ENCODE assay signal across 9 cellular contexts in genomic region chr4:138222041-138222440, GRCh38. TPM values are rescaled to one million over a fixed set of nuclear protein-coding genes. Genes with fewer than 3 reads are reported as not detected.
DNase-seq lines count a peak whose midpoint lies in the region; ATAC-seq and TF ChIP-seq lines count a peak whose summit lies in the region.
"Had no signal": no experiment of that assay in that cellular context is flagged by ENCODE, and none has a peak within 500 bp of the region (broad histone marks: within the 10 kb centered on the region; RNA-seq: fewer than 3 reads in every experiment).

No MANE protein-coding gene starts in this region.

- peaks cover 59% of the 10 kb centered on the region for H3K4me1 Mint-ChIP-seq in GM23338
- H3K4me1 Mint-ChIP-seq: activated naive CD8-positive, alpha-beta T cell treated with anti-CD3 and anti-CD28 coated beads for 36 hours had no signal

- TF ChIP-seq EP300 in esophagus muscularis mucosa (IDR thresholded peaks at IDR 0.05), result no peak

- peaks cover 2% of the 10 kb centered on the region for H3K27me3 Mint-ChIP-seq in GM23338 (ENCODE audit: insufficient read depth, low read depth, poor library complexity)

- intact Hi-C loops in esophagus muscularis mucosa (cut with DNase I), result no loop called here

- H3K9me2 ChIP-seq in GM23338 (ENCODE audit: insufficient read depth), result no peaks in the 10 kb centered on the region

- no peak for TF ChIP-seq POLR2A in esophagus muscularis mucosa (IDR thresholded peaks at IDR 0.05; ENCODE audit: low read depth)

- no peak for DNase-seq in GM23338 (ENCODE audit: low spot score)
- DNase-seq in NCI-H82 treated with DMSO at 0.1 percent for 48 hours (lab: John Stamatoyannopoulos, UW; ENCODE audit: unreplicated experiment), result peak; percentile 6
- no peak for DNase-seq in esophagus muscularis mucosa (ENCODE audit: extremely low spot score)
- peak; percentile 73 for DNase-seq in skeletal muscle cell (ENCODE audit: low read depth)
- no peak for DNase-seq in activated CD4-positive, CD25-positive, alpha-beta regulatory T cell treated with anti-CD3 and anti-CD28 coated beads, Interleukin-2, amount 50 U/mL, for 72 hours
- DNase-seq in middle frontal gyrus (ENCODE audit: extremely low spot score, low spot score), result no peak
- DNase-seq in hippocampal formation (lab: John Stamatoyannopoulos, UW), result no peak
- DNase-seq: activated naive CD8-positive, alpha-beta T cell treated with anti-CD3 and anti-CD28 coated beads for 36 hours had no signal

- H3F3A ChIP-seq in GM23338 (replicated peaks; ENCODE audit: low read depth), result no peaks in the 10 kb centered on the region

- peaks cover 59% of the 10 kb centered on the region for H3K36me3 Mint-ChIP-seq in GM23338 (ENCODE audit: low read depth)
- H3K36me3 Mint-ChIP-seq: activated naive CD8-positive, alpha-beta T cell treated with anti-CD3 and anti-CD28 coated beads for 36 hours had no signal

- H3K4me3 Mint-ChIP-seq in GM23338, result no peak overlapping the region
- H3K4me3 Mint-ChIP-seq: activated naive CD8-positive, alpha-beta T cell treated with anti-CD3 and anti-CD28 coated beads for 36 hours had no signal

- H3K27ac ChIP-seq in GM23338 (ENCODE audit: low read depth) (peak overlapping the region; percentile 88), esophagus muscularis mucosa (replicated peaks in 1 of 4) (peak overlapping the region in 3 of 4 donors; percentile 25 to 51 (median 40))

- no peaks in the 10 kb centered on the region for H3K27me3 ChIP-seq in GM23338 (ENCODE audit: insufficient read depth)
- H3K27me3 ChIP-seq in esophagus muscularis mucosa, result no peaks in the 10 kb centered on the region

- 13% methylated on average over 4 of the region's 4 CpGs for WGBS in esophagus muscularis mucosa

- H3K4me1 ChIP-seq in GM23338 (ENCODE audit: insufficient read depth) (peaks cover 68% of the 10 kb centered on the region), esophagus muscularis mucosa (peaks cover 0 to 16% (median 11%) of the 10 kb centered on the region in 4 donors)

- peak overlapping the region; percentile 30 for H3K4me2 ChIP-seq in GM23338

- H3K4me3 ChIP-seq in GM23338, result peak overlapping the region; percentile 21
- H3K4me3 ChIP-seq in esophagus muscularis mucosa, result no peak overlapping the region
- no peak overlapping the region for H3K4me3 ChIP-seq in skeletal muscle cell (ENCODE audit: low read depth, low read length)

- no peaks in the 10 kb centered on the region for H3K9me3 Mint-ChIP-seq in GM23338
- H3K9me3 Mint-ChIP-seq: activated naive CD8-positive, alpha-beta T cell treated with anti-CD3 and anti-CD28 coated beads for 36 hours had no signal

- no peak overlapping the region for H2AFZ ChIP-seq in GM23338

- H4K20me1 ChIP-seq in GM23338 (replicated peaks; ENCODE audit: insufficient read depth), result no peaks in the 10 kb centered on the region

- H3K36me3 ChIP-seq in GM23338 (ENCODE audit: insufficient read depth), result peaks cover 15% of the 10 kb centered on the region; the same call in 1 of the 2 replicates
- no peaks in the 10 kb centered on the region for H3K36me3 ChIP-seq in esophagus muscularis mucosa

- no peaks in the 10 kb centered on the region for H3K9me3 ChIP-seq in esophagus muscularis mucosa

- peak overlapping the region; percentile 4; the same call in 1 of the 2 replicates for H3K27ac Mint-ChIP-seq in GM23338
- H3K27ac Mint-ChIP-seq: activated naive CD8-positive, alpha-beta T cell treated with anti-CD3 and anti-CD28 coated beads for 36 hours had no signal

- TF ChIP-seq CTCF in GM23338 (conservative IDR thresholded peaks at IDR 0.05; ENCODE audit: low read depth in 2 of 2) (no peak), esophagus muscularis mucosa (IDR thresholded peaks at IDR 0.05) (peak in 1 of 3 experiments; percentile 15)

- peaks cover 31% of the 10 kb centered on the region for H3K79me2 ChIP-seq in GM23338 (replicated peaks; ENCODE audit: insufficient read depth)

- ATAC-seq in GM23338, result no peak
- ATAC-seq: Panc1 had no signal

TF ChIP-seq in GM23338, 12 proteins besides CTCF, POLR2A, EP300 and RAD21 (continues in another document):
- TF ChIP-seq ZNF114 (CRISPR knock-in tag; IDR thresholded peaks at IDR 0.05) (no peak), ZNF462 (CRISPR knock-in tag; IDR thresholded peaks at IDR 0.05) (no peak), EZH2 (IDR thresholded peaks at IDR 0.05; ENCODE audit: low read depth, unreplicated experiment) (no peak), EZH2phosphoT487 (IDR thresholded peaks at IDR 0.05; ENCODE audit: unreplicated experiment) (no peak), ETS1 (IDR thresholded peaks at IDR 0.05) (no peak), JUNB (IDR thresholded peaks at IDR 0.05; ENCODE audit: unreplicated experiment) (no peak), POLR2AphosphoS5 (IDR thresholded peaks at IDR 0.05; ENCODE audit: low read depth) (no peak), STAT1 (IDR thresholded peaks at IDR 0.05; ENCODE audit: unreplicated experiment) (no peak), ZNF331 (CRISPR knock-in tag; IDR thresholded peaks at IDR 0.05; ENCODE audit: low read depth) (no peak)

RNA-seq across cellular contexts. Expression of gene SLC7A11, which starts 20.1 kb away (rescaled TPM):
- 32.2 and 33.9 TPM in 2 replicates for total RNA-seq in GM23338 (2014; rRNA removed; shearing (Covaris generic))
- polyA plus RNA-seq in GM23338 (2016; fragmentation: Nextera tagmentation; extraction: Ambion mirVana), result 8.3 and 10.0 TPM in 2 replicates
- under 1 TPM; 0.19 to 0.83 (median 0.31) TPM for total RNA-seq in esophagus muscularis mucosa

Comparison
In these comparisons a context has a peak if more than half of its experiments do, and no peak if none do; other contexts are left out.
1. DNase-seq: peak in NCI-H82 treated with DMSO at 0.1 percent for 48 hours (single experiment) and skeletal muscle cell (single experiment); none in GM23338 (single experiment), esophagus muscularis mucosa (single experiment), activated CD4-positive, CD25-positive, alpha-beta regulatory T cell treated with anti-CD3 and anti-CD28 coated beads, Interleukin-2, amount 50 U/mL, for 72 hours (single experiment), middle frontal gyrus (single experiment) and hippocampal formation (0 of 2).
2. RNA of gene SLC7A11, which starts 20.1 kb away (total RNA-seq): 32.2 to 33.9 TPM in GM23338; 0.19 to 0.83 TPM in esophagus muscularis mucosa; every median in the first group is over 10 times any median in the second.